In genomic region chr12:6199211-6199530, GRCh38 we compare ENCODE assay signal across 11 cellular contexts. TPM values are rescaled to one million over a fixed set of nuclear protein-coding genes. Genes with fewer than 3 reads are reported as not detected.
DNase-seq lines count a peak whose midpoint lies in the region; ATAC-seq and TF ChIP-seq lines count a peak whose summit lies in the region.
"Had no signal": no experiment of that assay in that cellular context is flagged by ENCODE, and none has a peak within 500 bp of the region (broad histone marks: within the 10 kb centered on the region; RNA-seq: fewer than 3 reads in every experiment).

No MANE protein-coding gene starts in this region.

- H3K23me2 ChIP-seq in H9 (ENCODE audit: insufficient read length, low read depth, low read length, poor library complexity, severe bottlenecking): peaks cover 18% of the 10 kb centered on the region

- peaks cover 8% of the 10 kb centered on the region for H3K79me1 ChIP-seq in H9 (ENCODE audit: insufficient read depth, low read depth, low read length, poor library complexity, severe bottlenecking)

- H2AK5ac ChIP-seq in H9 (ENCODE audit: insufficient read length, low read length): no peak overlapping the region

- no peak overlapping the region for H2BK15ac ChIP-seq in H9 (ENCODE audit: low read depth, low read length)

- no peak overlapping the region for H2BK120ac ChIP-seq in H9 (ENCODE audit: low read depth, low read length, poor library complexity, severe bottlenecking)

- DNase-seq in H9 (no peak), kidney glomerular epithelial cell (lab: John Stamatoyannopoulos, UW) (no peak), SKM-1 treated with dmso at 0.1 percent for 144 hours (lab: John Stamatoyannopoulos, UW; ENCODE audit: unreplicated experiment) (no peak), NCI-H526 treated with DMSO at 0.1 percent for 48 hours (lab: John Stamatoyannopoulos, UW) (no peak)
- no peak for DNase-seq in activated naive CD8-positive, alpha-beta T cell treated with anti-CD3 and anti-CD28 coated beads for 36 hours
- DNase-seq in stimulated activated effector memory CD8-positive, alpha-beta T cell treated with anti-CD3 and anti-CD28 coated beads, Interleukin-12 subunit alpha, Interleukin-12 subunit beta, amount 100 ng/mL, for 72 hours (ENCODE audit: low spot score in 2 of 2): no peak
- DNase-seq: GDM1; KG1; stimulated activated CD4-positive, alpha-beta T cell treated with anti-CD3 and anti-CD28 coated beads, Interleukin-2, amount 100 ng/mL, for 24 hours had no signal

- H3K4me2 ChIP-seq in H9 (ENCODE audit: insufficient read depth, insufficient read length, low read length): peak overlapping the region; percentile 89

- no peak overlapping the region for H2BK5ac ChIP-seq in H9 (ENCODE audit: insufficient read length, low read length)

- no peaks in the 10 kb centered on the region for H3K9me3 Mint-ChIP-seq in H9
- no peaks in the 10 kb centered on the region for H3K9me3 Mint-ChIP-seq in activated naive CD8-positive, alpha-beta T cell treated with anti-CD3 and anti-CD28 coated beads for 36 hours
- no peaks in the 10 kb centered on the region for H3K9me3 Mint-ChIP-seq in stimulated activated effector memory CD8-positive, alpha-beta T cell treated with anti-CD3 and anti-CD28 coated beads, Interleukin-12 subunit alpha, Interleukin-12 subunit beta, amount 100 ng/mL, for 72 hours

- H3K27ac Mint-ChIP-seq in H9: peak overlapping the region in 1 of 3 experiments; percentile 77; a peak in 2 of 7 replicates
- H3K27ac Mint-ChIP-seq in activated naive CD8-positive, alpha-beta T cell treated with anti-CD3 and anti-CD28 coated beads for 36 hours: no peak overlapping the region
- no peak overlapping the region for H3K27ac Mint-ChIP-seq in stimulated activated effector memory CD8-positive, alpha-beta T cell treated with anti-CD3 and anti-CD28 coated beads, Interleukin-12 subunit alpha, Interleukin-12 subunit beta, amount 100 ng/mL, for 72 hours

- H3K9me3 ChIP-seq in H9 (ENCODE audit: control insufficient read depth, low read depth, low read length): no peaks in the 10 kb centered on the region
- H3K9me3 ChIP-seq in iPS-20b (ENCODE audit: insufficient read depth, low read depth, low read length): no peaks in the 10 kb centered on the region

- peak overlapping the region; percentile 68 to 80 for H3K4me3 Mint-ChIP-seq in H9
- H3K4me3 Mint-ChIP-seq in activated naive CD8-positive, alpha-beta T cell treated with anti-CD3 and anti-CD28 coated beads for 36 hours: peak overlapping the region; percentile 56
- peak overlapping the region; percentile 45 for H3K4me3 Mint-ChIP-seq in stimulated activated effector memory CD8-positive, alpha-beta T cell treated with anti-CD3 and anti-CD28 coated beads, Interleukin-12 subunit alpha, Interleukin-12 subunit beta, amount 100 ng/mL, for 72 hours

- H3K4ac ChIP-seq in H9 (ENCODE audit: low read depth, low read length): no peak overlapping the region

- H3K9ac ChIP-seq in H9 (ENCODE audit: extremely low read depth, insufficient read length, low read length) (no peak overlapping the region), iPS-20b (ENCODE audit: low read depth, low read length) (peak overlapping the region; percentile 72; the same call in 1 of the 2 replicates)

- 0 out of 2 replicates have a peak, but pooled peaks cover 8% of the 10 kb centered on the region for H3K36me3 ChIP-seq in iPS-20b (ENCODE audit: insufficient read depth, low read depth, low read length)

- peaks cover 13% of the 10 kb centered on the region for H3K27me3 Mint-ChIP-seq in H9 (ENCODE audit: low read depth)
- H3K27me3 Mint-ChIP-seq in activated naive CD8-positive, alpha-beta T cell treated with anti-CD3 and anti-CD28 coated beads for 36 hours: peaks cover 16% of the 10 kb centered on the region

- no peak overlapping the region for H3K14ac ChIP-seq in H9 (ENCODE audit: insufficient read depth, low read length)

- no peak overlapping the region for H3K23ac ChIP-seq in H9 (ENCODE audit: insufficient read length, low read depth, low read length)

- no peak overlapping the region for H2AFZ ChIP-seq in H9 (ENCODE audit: low read length)

- TF ChIP-seq CTCF in H9 (conservative IDR thresholded peaks at IDR 0.05): no peak

- H3K27ac ChIP-seq in H9 (ENCODE audit: insufficient read length, low read depth, low read length) (no peak overlapping the region), iPS-20b (ENCODE audit: low read length) (no peak overlapping the region)

- H3K27me3 ChIP-seq in H9 (ENCODE audit: insufficient read depth, low read length) (no peaks in the 10 kb centered on the region), iPS-20b (ENCODE audit: insufficient read depth, low read length) (peaks cover 52% of the 10 kb centered on the region)

- H2BK20ac ChIP-seq in H9 (ENCODE audit: low read depth, low read length, poor library complexity, severe bottlenecking): no peak overlapping the region

- peaks cover 6 to 19% (median 12%) of the 10 kb centered on the region in 3 experiments; a peak in 5 of 7 replicates for H3K36me3 Mint-ChIP-seq in H9 (ENCODE audit: insufficient read depth in 1 of 3, low read depth in 3 of 3)
- H3K36me3 Mint-ChIP-seq in activated naive CD8-positive, alpha-beta T cell treated with anti-CD3 and anti-CD28 coated beads for 36 hours: no peaks in the 10 kb centered on the region
- no peaks in the 10 kb centered on the region for H3K36me3 Mint-ChIP-seq in stimulated activated effector memory CD8-positive, alpha-beta T cell treated with anti-CD3 and anti-CD28 coated beads, Interleukin-12 subunit alpha, Interleukin-12 subunit beta, amount 100 ng/mL, for 72 hours

- no peaks in the 10 kb centered on the region for H4K20me1 ChIP-seq in H9 (ENCODE audit: control insufficient read depth, insufficient read depth, insufficient read length)

- no peak overlapping the region for H2BK12ac ChIP-seq in H9 (ENCODE audit: insufficient read length, low read depth, low read length)

- peaks cover 12% of the 10 kb centered on the region; the same call in 1 of the 2 replicates for H3K79me2 ChIP-seq in H9 (ENCODE audit: insufficient read depth, low read length)

- H3K4me3 ChIP-seq in iPS-20b (ENCODE audit: low read length): peak overlapping the region; percentile 68

- peaks cover 64 to 65% of the 10 kb centered on the region in 2 experiments for H3K4me1 Mint-ChIP-seq in H9
- H3K4me1 Mint-ChIP-seq in activated naive CD8-positive, alpha-beta T cell treated with anti-CD3 and anti-CD28 coated beads for 36 hours: peaks cover 30% of the 10 kb centered on the region
- peaks cover 30% of the 10 kb centered on the region for H3K4me1 Mint-ChIP-seq in stimulated activated effector memory CD8-positive, alpha-beta T cell treated with anti-CD3 and anti-CD28 coated beads, Interleukin-12 subunit alpha, Interleukin-12 subunit beta, amount 100 ng/mL, for 72 hours

- H3K56ac ChIP-seq in H9 (ENCODE audit: insufficient read length, low read depth, low read length): no peak overlapping the region

- H4K8ac ChIP-seq in H9 (replicated peaks; ENCODE audit: insufficient read length, low read depth, low read length): no peak overlapping the region

- H4K91ac ChIP-seq in H9 (ENCODE audit: insufficient read length, low read depth, low read length): no peak overlapping the region

- ATAC-seq in stimulated activated effector memory CD8-positive, alpha-beta T cell treated with anti-CD3 and anti-CD28 coated beads, Interleukin-12 subunit alpha, Interleukin-12 subunit beta, amount 100 ng/mL, for 72 hours: no peak
- no peak for ATAC-seq in SK-N-SH treated with all-trans-retinoic acid at 6 μM for 48 hours

- H3K4me1 ChIP-seq in H9 (ENCODE audit: insufficient read depth, low read length): peaks cover 30% of the 10 kb centered on the region; the same call in 1 of the 2 replicates
- H3K4me1 ChIP-seq in iPS-20b (ENCODE audit: insufficient read depth, low read length): peaks cover 47% of the 10 kb centered on the region

- no peak overlapping the region for H3K18ac ChIP-seq in H9 (ENCODE audit: insufficient read length, low read depth, low read length)

- WGBS in H9 (ENCODE audit: extremely low coverage, insufficient read length, low lambda C conversion rate): no CpG with 5 or more reads among the region's 9 CpGs

- H4K5ac ChIP-seq in H9 (ENCODE audit: insufficient read length, low read depth, low read length): no peak overlapping the region

- H3T11ph ChIP-seq in H9 (ENCODE audit: low read length): no peak overlapping the region

TF ChIP-seq in SK-N-SH treated with all-trans-retinoic acid at 6 μM for 48 hours, 23 proteins besides CTCF, POLR2A, EP300 and RAD21:
- no peak for TF ChIP-seq SNAI2 (CRISPR knock-in tag; IDR thresholded peaks at IDR 0.05)

RNA-seq across cellular contexts. Expression of gene CD9, which starts 1.0 kb away (rescaled TPM):
- 131 and 132 TPM in 2 replicates for total RNA-seq in H9 (2021)
- 10 to 100 TPM; 16.2 to 18.1 TPM for total RNA-seq in activated naive CD8-positive, alpha-beta T cell treated with anti-CD3 and anti-CD28 coated beads for 36 hours
